In genomic region chr6:35360349-35361138, GRCh38 we compare ENCODE assay signal across 10 cellular contexts. TPM values are rescaled to one million over a fixed set of nuclear protein-coding genes. Genes with fewer than 3 reads are reported as not detected.
DNase-seq lines count a peak whose midpoint lies in the region; ATAC-seq, FAIRE-seq and TF ChIP-seq lines count a peak whose summit lies in the region.
"Had no signal": no experiment of that assay in that cellular context is flagged by ENCODE, and none has a peak within 500 bp of the region (broad histone marks: within the 10 kb centered on the region; RNA-seq: fewer than 3 reads in every experiment).

No MANE protein-coding gene starts in this region.

- peak overlapping the region; percentile 1 to 80 (median 67) for H3K27ac ChIP-seq in adrenal gland

- TF ChIP-seq POLR2A in adrenal gland (IDR thresholded peaks at IDR 0.05) = peak in 1 of 2 donors; percentile 34

- intact Hi-C loops in adrenal gland (cut with DNase I) = no loop called here

- ATAC-seq in HG02870 (IDR thresholded peaks at IDR 0.05; ENCODE audit: unreplicated experiment) (no peak), HG03135 (IDR thresholded peaks at IDR 0.05; ENCODE audit: unreplicated experiment) (no peak)
- ATAC-seq: activated CD8-positive, alpha-beta memory T cell treated with anti-CD3 and anti-CD28 coated beads, Interleukin-2, amount 10 ng/mL, durations not matched to agents 7 days and 5 days had no signal

- TF ChIP-seq CTCF in adrenal gland (IDR thresholded peaks at IDR 0.05) = no peak

- FAIRE-seq in HTR-8/SVneo (lab: Jason Lieb, UNC) = peak; percentile 16

- WGBS in adrenal gland, 4 donors = 31 to 48% (median 42%) methylated on average over 7 to 8 of the region's 8 CpGs

- peaks cover 26 to 31% of the 10 kb centered on the region in 2 donors for H3K4me1 ChIP-seq in adrenal gland (replicated peaks in 1 of 2)

- H3K4me3 ChIP-seq in adrenal gland = no peak overlapping the region

- DNase-seq in HTR-8/SVneo (ENCODE audit: insufficient read length, low spot score) (no peak), adrenal gland (peak; percentile 86 to 95 (median 94)), hippocampal formation (lab: John Stamatoyannopoulos, UW) (peak; percentile 72 to 73), putamen (ENCODE audit: low spot score) (peak; percentile 85), OCI-M1 (lab: John Stamatoyannopoulos, UW) (no peak)
- DNase-seq in activated CD4-positive, CD25-positive, alpha-beta regulatory T cell (lab: John Stamatoyannopoulos, UW) = no peak
- DNase-seq: activated CD8-positive, alpha-beta memory T cell treated with anti-CD3 and anti-CD28 coated beads, Interleukin-2, amount 10 ng/mL, durations not matched to agents 7 days and 5 days; NCI-H1048 had no signal

- peaks cover 0 to 14% of the 10 kb centered on the region in 2 donors for H3K36me3 ChIP-seq in adrenal gland (replicated peaks in 1 of 2)

- H3K9me3 ChIP-seq in adrenal gland (replicated peaks in 1 of 3) = no peaks in the 10 kb centered on the region

- no peaks in the 10 kb centered on the region for H3K27me3 ChIP-seq in adrenal gland

RNA-seq across cellular contexts. Expression of gene PPARD, which starts 18.2 kb away (rescaled TPM):
- 10 to 100 TPM; 14.9 to 32.9 (median 21.6) TPM for total RNA-seq in adrenal gland
- 10 to 100 TPM; 15.3 to 39.8 (median 29.5) TPM for polyA plus RNA-seq in adrenal gland

Comparison
In these comparisons a context has a peak if more than half of its experiments do, and no peak if none do; other contexts are left out.
1. DNase-seq: peak in adrenal gland (7 of 7), hippocampal formation (2 of 2) and putamen (single experiment); none in HTR-8/SVneo (single experiment), activated CD4-positive, CD25-positive, alpha-beta regulatory T cell (0 of 4) and OCI-M1 (single experiment).